21 cellular contexts compared by ENCODE assay signal in genomic region chr9:104944356-104944755, GRCh38.
"Had no signal": no experiment of that assay in that cellular context is flagged by ENCODE, and none has a peak within 500 bp of the region (broad histone marks: within the 10 kb centered on the region; RNA-seq: fewer than 3 reads in every experiment).

No MANE protein-coding gene starts in this region.

- H3K4me1 ChIP-seq: adrenal gland, ascending aorta, colonic mucosa, esophagus muscularis mucosa, pancreas, tibial artery had no signal

- H3K36me3 ChIP-seq: adrenal gland, ascending aorta, colonic mucosa, esophagus muscularis mucosa, neutrophil, pancreas, tibial artery had no signal

- H3K4me3 ChIP-seq: adrenal gland, ascending aorta, colonic mucosa, esophagus muscularis mucosa, pancreas, tibial artery had no signal

- ATAC-seq: activated CD4-positive, alpha-beta T cell treated with anti-CD3 and anti-CD28 coated beads for 36 hours; activated naive CD4-positive, alpha-beta T cell treated with anti-CD3 and anti-CD28 coated beads, Interleukin-2, amount 50 U/mL, for 72 hours; activated T-helper 17 cell treated with anti-CD3 and anti-CD28 coated beads, Interleukin-2, amount 50 U/mL, for 72 hours; pancreas; right cardiac atrium; stimulated activated naive CD8-positive, alpha-beta T cell treated with anti-CD3 and anti-CD28 coated beads, Interleukin-15, amount 100 ng/mL, for 72 hours; T-helper 17 cell had no signal

- DNase-seq: activated B cell treated with CpG ODN at 0.5 μM for 24 hours; activated CD4-positive, alpha-beta T cell treated with anti-CD3 and anti-CD28 coated beads for 36 hours; activated CD4-positive, alpha-beta T cell treated with anti-CD3 and anti-CD28 coated beads, Interleukin-2, amount 50 U/mL, for 4 hours; activated CD8-positive, alpha-beta memory T cell treated with anti-CD3 and anti-CD28 coated beads for 24 hours; activated CD8-positive, alpha-beta memory T cell treated with anti-CD3 and anti-CD28 coated beads, Interleukin-2, amount 50 U/mL, for 4 hours; activated T-cell treated with anti-CD3 and anti-CD28 coated beads, Interleukin-2, amount 50 U/mL, for 24 hours; adrenal gland; colonic mucosa; glutamatergic neuron; hippocampal formation; pancreas; right cardiac atrium; stimulated activated CD4-positive, alpha-beta T cell treated with anti-CD3 and anti-CD28 coated beads, Interleukin-1b, Interleukin-23, amount 100 ng/mL, for 48 hours; stimulated activated naive CD8-positive, alpha-beta T cell treated with anti-CD3 and anti-CD28 coated beads, Interleukin-15, amount 100 ng/mL, for 72 hours; T-helper 17 cell; tibial artery had no signal

- H3K27ac ChIP-seq: adrenal gland, ascending aorta, colonic mucosa, esophagus muscularis mucosa, neutrophil, pancreas, tibial artery had no signal

- H3K27me3 ChIP-seq: adrenal gland, ascending aorta, colonic mucosa, esophagus muscularis mucosa, neutrophil, pancreas, tibial artery had no signal

- H3K9me3 ChIP-seq: adrenal gland, ascending aorta, colonic mucosa, esophagus muscularis mucosa, neutrophil, pancreas, tibial artery had no signal
